In the genomic region with DNA sequence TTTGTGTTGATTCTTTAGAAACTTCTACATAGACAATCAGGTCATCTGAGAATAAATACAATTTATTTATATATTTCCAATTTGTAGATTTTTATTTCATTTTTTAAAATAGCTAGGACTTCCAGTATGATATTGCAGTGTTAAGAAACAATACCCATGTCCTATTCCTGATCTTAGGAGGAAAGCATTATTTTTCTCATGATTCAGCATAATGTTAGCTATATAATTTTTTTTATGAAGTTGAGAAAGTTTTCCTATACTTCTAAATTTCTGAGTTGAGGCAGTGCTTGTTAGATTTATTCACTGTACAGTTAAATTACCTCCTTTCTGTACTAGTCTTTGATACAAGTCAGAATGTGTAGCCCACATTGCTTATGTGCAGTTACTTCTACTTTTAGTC, we compare ENCODE assay signal across 7 cellular contexts.
"Had no signal": no experiment of that assay in that cellular context is flagged by ENCODE, and none has a peak within 500 bp of the region (broad histone marks: within the 10 kb centered on the region; RNA-seq: fewer than 3 reads in every experiment).

No MANE protein-coding gene starts in this region.

- FAIRE-seq: G401.6, GM12878, GM12891, GM18507, GM19239 had no signal

- H3K4me3 ChIP-seq: GM12878 had no signal

- ATAC-seq: GM12878 had no signal

- DNase-seq: GDM1, GF-D8 had no signal
